8 cellular contexts compared by ENCODE assay signal in genomic region chr3:112814256-112814655, GRCh38. TPM values are rescaled to one million over a fixed set of nuclear protein-coding genes. Genes with fewer than 3 reads are reported as not detected.
DNase-seq lines count a peak whose midpoint lies in the region; ATAC-seq, FAIRE-seq and TF ChIP-seq lines count a peak whose summit lies in the region.

No MANE protein-coding gene starts in this region.

- H3K36me3 ChIP-seq in BLaER1 (no peaks in the 10 kb centered on the region), right lobe of liver (no peaks in the 10 kb centered on the region)
- H3K36me3 ChIP-seq in effector memory CD4-positive, alpha-beta T cell (ENCODE audit: control insufficient read depth, insufficient read depth, low read length), result no peaks in the 10 kb centered on the region

- no peak for TF ChIP-seq POLR2A in right lobe of liver (IDR thresholded peaks at IDR 0.05)

- no peak overlapping the region for H3K27ac ChIP-seq in BLaER1
- no peak overlapping the region for H3K27ac ChIP-seq in right lobe of liver
- H3K27ac ChIP-seq in effector memory CD4-positive, alpha-beta T cell (ENCODE audit: insufficient read depth, low read length, poor library complexity, severe bottlenecking), result no peak overlapping the region

- no peak overlapping the region for H3K9ac ChIP-seq in BLaER1

- TF ChIP-seq CTCF in astrocyte of the cerebellum (IDR thresholded peaks at IDR 0.05; ENCODE audit: low read depth, low read length, missing control alignments), result peak; percentile 58
- peak in 3 of 4 donors; percentile 19 to 29 (median 26) for TF ChIP-seq CTCF in right lobe of liver (IDR thresholded peaks at IDR 0.05)

- WGBS in right lobe of liver (ENCODE audit: insufficient coverage, low coverage, low lambda C conversion rate, missing lambda C conversion rate), result 31% methylated on average over 2 of the region's 2 CpGs

- in situ Hi-C loops in astrocyte of the cerebellum (cut with HindIII; ENCODE audit: low sequenced_read_pairs), result loop anchor here (25.0 kb wide), 1 partner anchor 177 kb away; the partner anchor contains the start of gene CCDC80

- intact Hi-C loops in right lobe of liver (cut with DNase I), result no loop called here

- FAIRE-seq in HTR-8/SVneo (lab: Jason Lieb, UNC), result no peak

- peaks cover 22% of the 10 kb centered on the region for H3K4me1 ChIP-seq in BLaER1
- no peaks in the 10 kb centered on the region for H3K4me1 ChIP-seq in right lobe of liver
- no peaks in the 10 kb centered on the region for H3K4me1 ChIP-seq in effector memory CD4-positive, alpha-beta T cell (ENCODE audit: control insufficient read depth, insufficient read depth, low read length, poor library complexity, severe bottlenecking)

- peak; percentile 50 to 70 (median 59) for ATAC-seq in right lobe of liver
- ATAC-seq in HG03280 (IDR thresholded peaks at IDR 0.05; ENCODE audit: unreplicated experiment), result no peak
- ATAC-seq in HG03039 (IDR thresholded peaks at IDR 0.05; ENCODE audit: unreplicated experiment), result no peak

- peak overlapping the region; percentile 55 for H3K4me2 ChIP-seq in BLaER1

- peak; percentile 37 for DNase-seq in HTR-8/SVneo (ENCODE audit: insufficient read length, low spot score)
- peak; percentile 62 for DNase-seq in astrocyte of the cerebellum (ENCODE audit: low read depth)
- DNase-seq in right lobe of liver, result no peak
- DNase-seq in effector memory CD4-positive, alpha-beta T cell, result no peak
- DNase-seq in activated CD4-positive, alpha-beta T cell treated with anti-CD3 and anti-CD28 coated beads for 4 hours, result no peak

- no peak overlapping the region for H3K4me3 ChIP-seq in BLaER1
- no peak overlapping the region for H3K4me3 ChIP-seq in astrocyte of the cerebellum (ENCODE audit: low read depth, low read length)
- no peak overlapping the region for H3K4me3 ChIP-seq in right lobe of liver
- H3K4me3 ChIP-seq in effector memory CD4-positive, alpha-beta T cell (ENCODE audit: insufficient read depth, low read depth, low read length, poor library complexity, severe bottlenecking), result no peak overlapping the region

- H3K9me3 ChIP-seq in BLaER1 (peaks cover 9% of the 10 kb centered on the region; the same call in 1 of the 2 replicates), right lobe of liver (no peaks in the 10 kb centered on the region)
- H3K9me3 ChIP-seq in effector memory CD4-positive, alpha-beta T cell (ENCODE audit: control insufficient read depth, low read length), result no peaks in the 10 kb centered on the region

- H4K20me1 ChIP-seq in BLaER1, result no peaks in the 10 kb centered on the region

- no peaks in the 10 kb centered on the region for H3K27me3 ChIP-seq in BLaER1
- H3K27me3 ChIP-seq in right lobe of liver, result no peaks in the 10 kb centered on the region
- no peaks in the 10 kb centered on the region for H3K27me3 ChIP-seq in effector memory CD4-positive, alpha-beta T cell (replicated peaks; ENCODE audit: control insufficient read depth, insufficient read depth, low read length, poor library complexity, severe bottlenecking)

RNA-seq across cellular contexts. Expression of gene CD200R1L, which starts 32.4 kb away (rescaled TPM):
- not detected for total RNA-seq in right lobe of liver

Comparison
In these comparisons a context has a peak if more than half of its experiments do, and no peak if none do; other contexts are left out.
1. DNase-seq: peak in HTR-8/SVneo (single experiment) and astrocyte of the cerebellum (single experiment); none in right lobe of liver (0 of 3), effector memory CD4-positive, alpha-beta T cell (0 of 3) and activated CD4-positive, alpha-beta T cell treated with anti-CD3 and anti-CD28 coated beads for 4 hours (0 of 2).
2. ATAC-seq: peak in right lobe of liver (4 of 4); none in HG03280 (single experiment) and HG03039 (single experiment).